1 cellular context compared by ENCODE assay signal in the genomic region with DNA sequence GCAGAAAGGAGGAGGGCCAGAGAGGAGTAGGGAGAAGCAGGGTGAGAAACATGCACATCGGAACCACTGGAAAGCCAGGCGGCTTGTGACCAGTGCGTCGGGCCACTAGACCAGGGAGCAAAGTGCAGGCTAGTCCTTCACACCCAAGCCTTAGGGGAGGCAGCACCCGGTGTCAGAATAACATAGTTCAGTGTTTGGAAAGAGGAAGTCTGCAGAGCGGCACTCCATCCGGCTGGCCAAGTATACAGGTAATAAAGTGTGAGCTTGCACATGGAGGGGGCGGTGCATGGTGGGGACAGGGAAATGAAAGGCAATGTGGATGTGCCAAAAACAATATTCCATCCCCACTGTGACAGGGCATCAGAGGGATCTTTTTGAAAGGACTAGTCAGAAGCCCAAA.
TF ChIP-seq lines count a peak whose summit lies in the region.

No MANE protein-coding gene starts in this region.

TF ChIP-seq in endothelial cell of umbilical vein, 7 proteins besides CTCF, POLR2A, EP300 and RAD21 (continued from another document):
- TF ChIP-seq, protein P1, sequence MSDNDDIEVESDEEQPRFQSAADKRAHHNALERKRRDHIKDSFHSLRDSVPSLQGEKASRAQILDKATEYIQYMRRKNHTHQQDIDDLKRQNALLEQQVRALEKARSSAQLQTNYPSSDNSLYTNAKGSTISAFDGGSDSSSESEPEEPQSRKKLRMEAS (IDR thresholded peaks at IDR 0.05; ENCODE audit: insufficient read depth, insufficient read length) = no peak
- TF ChIP-seq POLR2AphosphoS5 (IDR thresholded peaks at IDR 0.05; ENCODE audit: insufficient read depth, low read depth, low read length) (no peak), FOS (IDR thresholded peaks at IDR 0.05; ENCODE audit: borderline replicate concordance, insufficient read depth, low read length) (no peak)
